Comparison of ENCODE assay signal across 1 cellular context in genomic region chr19:2900296-2901252, GRCh38.
TF ChIP-seq lines count a peak whose summit lies in the region.

Gene ZNF57 (plus strand): TSS chr19:2900928. CDS start chr19:2901046, 118 bp downstream.

TF ChIP-seq in HepG2, 621 proteins besides CTCF, POLR2A, EP300 and RAD21 (continued from another document and continues in another):
- TF ChIP-seq PATZ1 (CRISPR knock-in tag; IDR thresholded peaks at IDR 0.05): no peak; the same call in 1 of the 2 replicates
- TF ChIP-seq ZNF615 (CRISPR knock-in tag; IDR thresholded peaks at IDR 0.05; ENCODE audit: borderline replicate concordance): no peak
- TF ChIP-seq TFAP4 (IDR thresholded peaks at IDR 0.05; ENCODE audit: borderline replicate concordance, low read depth): peak; percentile 53; the same call in 1 of the 2 replicates
- peak; percentile 62; the same call in 1 of the 2 replicates for TF ChIP-seq ZNF563 (CRISPR knock-in tag; IDR thresholded peaks at IDR 0.05)
- TF ChIP-seq TRIM22 (IDR thresholded peaks at IDR 0.05): no peak
- peak; percentile 99 for TF ChIP-seq SP4 (CRISPR knock-in tag; IDR thresholded peaks at IDR 0.05)
- TF ChIP-seq JDP2 (CRISPR knock-in tag; IDR thresholded peaks at IDR 0.05; ENCODE audit: borderline replicate concordance): no peak
- peak; percentile 40 for TF ChIP-seq ASH2L (IDR thresholded peaks at IDR 0.05; ENCODE audit: insufficient read length, low read depth, low read length)
- TF ChIP-seq, protein P1, sequence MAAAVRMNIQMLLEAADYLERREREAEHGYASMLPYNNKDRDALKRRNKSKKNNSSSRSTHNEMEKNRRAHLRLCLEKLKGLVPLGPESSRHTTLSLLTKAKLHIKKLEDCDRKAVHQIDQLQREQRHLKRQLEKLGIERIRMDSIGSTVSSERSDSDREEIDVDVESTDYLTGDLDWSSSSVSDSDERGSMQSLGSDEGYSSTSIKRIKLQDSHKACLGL (CRISPR knock-in tag; IDR thresholded peaks at IDR 0.05): peak; percentile 80; the same call in 1 of the 2 replicates
- no peak; the same call in 1 of the 2 replicates for TF ChIP-seq EEA1 (CRISPR knock-in tag; IDR thresholded peaks at IDR 0.05; ENCODE audit: borderline replicate concordance)
- 0 out of 2 replicates have a peak, but pooled peaks have one; percentile 21 for TF ChIP-seq ZNF235 (CRISPR knock-in tag; IDR thresholded peaks at IDR 0.05; ENCODE audit: borderline replicate concordance)
- peak in 1 of 2 experiments; percentile 73; a peak in 1 of 4 replicates for TF ChIP-seq KLF16 (CRISPR knock-in tag; IDR thresholded peaks at IDR 0.05)
- no peak for TF ChIP-seq PRMT3 (CRISPR knock-in tag; IDR thresholded peaks at IDR 0.05; ENCODE audit: borderline replicate concordance, low read depth)
- TF ChIP-seq ZNF672 (CRISPR knock-in tag; IDR thresholded peaks at IDR 0.05): no peak
- no peak for TF ChIP-seq ZNF512B (CRISPR knock-in tag; IDR thresholded peaks at IDR 0.05; ENCODE audit: borderline replicate concordance)
- TF ChIP-seq MTF2 (CRISPR knock-in tag; IDR thresholded peaks at IDR 0.05; ENCODE audit: borderline replicate concordance): no peak
- TF ChIP-seq ZNF670 (CRISPR knock-in tag; IDR thresholded peaks at IDR 0.05; ENCODE audit: borderline replicate concordance): peak; percentile 42; the same call in 1 of the 2 replicates
- no peak for TF ChIP-seq ZNF776 (CRISPR knock-in tag; IDR thresholded peaks at IDR 0.05)
- TF ChIP-seq ZFX (CRISPR knock-in tag; IDR thresholded peaks at IDR 0.05; ENCODE audit: low read depth): peak; percentile 75
- peak; percentile 95 for TF ChIP-seq HNRNPLL (IDR thresholded peaks at IDR 0.05; ENCODE audit: low read depth, low read length, poor library complexity, severe bottlenecking)
- 0 out of 2 replicates have a peak, but pooled peaks have one; percentile 20 for TF ChIP-seq ZNF430 (CRISPR knock-in tag; IDR thresholded peaks at IDR 0.05)
- TF ChIP-seq JUN (CRISPR knock-in tag; IDR thresholded peaks at IDR 0.05): no peak
- TF ChIP-seq SOX6 (IDR thresholded peaks at IDR 0.05): no peak
- TF ChIP-seq SOX6 (CRISPR knock-in tag; IDR thresholded peaks at IDR 0.05): peak; percentile 15; the same call in 1 of the 2 replicates
- TF ChIP-seq, protein P2, sequence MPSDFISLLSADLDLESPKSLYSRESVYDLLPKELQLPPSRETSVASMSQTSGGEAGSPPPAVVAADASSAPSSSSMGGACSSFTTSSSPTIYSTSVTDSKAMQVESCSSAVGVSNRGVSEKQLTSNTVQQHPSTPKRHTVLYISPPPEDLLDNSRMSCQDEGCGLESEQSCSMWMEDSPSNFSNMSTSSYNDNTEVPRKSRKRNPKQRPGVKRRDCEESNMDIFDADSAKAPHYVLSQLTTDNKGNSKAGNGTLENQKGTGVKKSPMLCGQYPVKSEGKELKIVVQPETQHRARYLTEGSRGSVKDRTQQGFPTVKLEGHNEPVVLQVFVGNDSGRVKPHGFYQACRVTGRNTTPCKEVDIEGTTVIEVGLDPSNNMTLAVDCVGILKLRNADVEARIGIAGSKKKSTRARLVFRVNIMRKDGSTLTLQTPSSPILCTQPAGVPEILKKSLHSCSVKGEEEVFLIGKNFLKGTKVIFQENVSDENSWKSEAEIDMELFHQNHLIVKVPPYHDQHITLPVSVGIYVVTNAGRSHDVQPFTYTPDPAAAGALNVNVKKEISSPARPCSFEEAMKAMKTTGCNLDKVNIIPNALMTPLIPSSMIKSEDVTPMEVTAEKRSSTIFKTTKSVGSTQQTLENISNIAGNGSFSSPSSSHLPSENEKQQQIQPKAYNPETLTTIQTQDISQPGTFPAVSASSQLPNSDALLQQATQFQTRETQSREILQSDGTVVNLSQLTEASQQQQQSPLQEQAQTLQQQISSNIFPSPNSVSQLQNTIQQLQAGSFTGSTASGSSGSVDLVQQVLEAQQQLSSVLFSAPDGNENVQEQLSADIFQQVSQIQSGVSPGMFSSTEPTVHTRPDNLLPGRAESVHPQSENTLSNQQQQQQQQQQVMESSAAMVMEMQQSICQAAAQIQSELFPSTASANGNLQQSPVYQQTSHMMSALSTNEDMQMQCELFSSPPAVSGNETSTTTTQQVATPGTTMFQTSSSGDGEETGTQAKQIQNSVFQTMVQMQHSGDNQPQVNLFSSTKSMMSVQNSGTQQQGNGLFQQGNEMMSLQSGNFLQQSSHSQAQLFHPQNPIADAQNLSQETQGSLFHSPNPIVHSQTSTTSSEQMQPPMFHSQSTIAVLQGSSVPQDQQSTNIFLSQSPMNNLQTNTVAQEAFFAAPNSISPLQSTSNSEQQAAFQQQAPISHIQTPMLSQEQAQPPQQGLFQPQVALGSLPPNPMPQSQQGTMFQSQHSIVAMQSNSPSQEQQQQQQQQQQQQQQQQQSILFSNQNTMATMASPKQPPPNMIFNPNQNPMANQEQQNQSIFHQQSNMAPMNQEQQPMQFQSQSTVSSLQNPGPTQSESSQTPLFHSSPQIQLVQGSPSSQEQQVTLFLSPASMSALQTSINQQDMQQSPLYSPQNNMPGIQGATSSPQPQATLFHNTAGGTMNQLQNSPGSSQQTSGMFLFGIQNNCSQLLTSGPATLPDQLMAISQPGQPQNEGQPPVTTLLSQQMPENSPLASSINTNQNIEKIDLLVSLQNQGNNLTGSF (CRISPR knock-in tag; IDR thresholded peaks at IDR 0.05): no peak
- TF ChIP-seq ZNF569 (CRISPR knock-in tag; IDR thresholded peaks at IDR 0.05; ENCODE audit: borderline replicate concordance): no peak
- no peak for TF ChIP-seq SIN3B (IDR thresholded peaks at IDR 0.05; ENCODE audit: low read length)
- no peak for TF ChIP-seq ZNF512 (CRISPR knock-in tag; IDR thresholded peaks at IDR 0.05)
- no peak; the same call in 1 of the 2 replicates for TF ChIP-seq KDM5A (IDR thresholded peaks at IDR 0.05; ENCODE audit: borderline replicate concordance, low read length)
- TF ChIP-seq NRL (CRISPR knock-in tag; IDR thresholded peaks at IDR 0.05; ENCODE audit: borderline replicate concordance): peak; percentile 68
- no peak for TF ChIP-seq GMEB2 (CRISPR knock-in tag; IDR thresholded peaks at IDR 0.05; ENCODE audit: low read depth)
- no peak for TF ChIP-seq ZNF256 (CRISPR knock-in tag; conservative IDR thresholded peaks at IDR 0.05)
- peak; percentile 71 for TF ChIP-seq SALL1 (CRISPR knock-in tag; IDR thresholded peaks at IDR 0.05)
- TF ChIP-seq ZNF562 (CRISPR knock-in tag; IDR thresholded peaks at IDR 0.05; ENCODE audit: borderline replicate concordance): no peak
- peak; percentile 93 for TF ChIP-seq NFYC (CRISPR knock-in tag; IDR thresholded peaks at IDR 0.05)
- no peak for TF ChIP-seq GTF3A (CRISPR knock-in tag; conservative IDR thresholded peaks at IDR 0.05)
- no peak for TF ChIP-seq HNF4G (IDR thresholded peaks at IDR 0.05; ENCODE audit: borderline replicate concordance, low read depth, low read length)
- no peak for TF ChIP-seq HNF4G (CRISPR knock-in tag; IDR thresholded peaks at IDR 0.05; ENCODE audit: borderline replicate concordance, low read depth)
- TF ChIP-seq, protein P3, sequence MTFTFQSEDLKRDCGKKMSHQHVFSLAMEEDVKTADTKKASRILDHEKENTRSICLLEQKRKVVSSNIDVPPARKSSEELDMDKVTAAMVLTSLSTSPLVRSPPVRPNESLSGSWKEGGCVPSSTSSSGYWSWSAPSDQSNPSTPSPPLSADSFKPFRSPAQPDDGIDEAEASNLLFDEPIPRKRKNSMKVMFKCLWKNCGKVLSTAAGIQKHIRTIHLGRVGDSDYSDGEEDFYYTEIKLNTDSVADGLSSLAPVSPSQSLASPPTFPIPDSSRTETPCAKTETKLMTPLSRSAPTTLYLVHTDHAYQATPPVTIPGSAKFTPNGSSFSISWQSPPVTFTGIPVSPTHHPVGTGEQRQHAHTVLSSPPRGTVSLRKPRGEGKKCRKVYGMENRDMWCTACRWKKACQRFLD (CRISPR knock-in tag; IDR thresholded peaks at IDR 0.05; ENCODE audit: borderline replicate concordance): no peak
- TF ChIP-seq, protein P4, sequence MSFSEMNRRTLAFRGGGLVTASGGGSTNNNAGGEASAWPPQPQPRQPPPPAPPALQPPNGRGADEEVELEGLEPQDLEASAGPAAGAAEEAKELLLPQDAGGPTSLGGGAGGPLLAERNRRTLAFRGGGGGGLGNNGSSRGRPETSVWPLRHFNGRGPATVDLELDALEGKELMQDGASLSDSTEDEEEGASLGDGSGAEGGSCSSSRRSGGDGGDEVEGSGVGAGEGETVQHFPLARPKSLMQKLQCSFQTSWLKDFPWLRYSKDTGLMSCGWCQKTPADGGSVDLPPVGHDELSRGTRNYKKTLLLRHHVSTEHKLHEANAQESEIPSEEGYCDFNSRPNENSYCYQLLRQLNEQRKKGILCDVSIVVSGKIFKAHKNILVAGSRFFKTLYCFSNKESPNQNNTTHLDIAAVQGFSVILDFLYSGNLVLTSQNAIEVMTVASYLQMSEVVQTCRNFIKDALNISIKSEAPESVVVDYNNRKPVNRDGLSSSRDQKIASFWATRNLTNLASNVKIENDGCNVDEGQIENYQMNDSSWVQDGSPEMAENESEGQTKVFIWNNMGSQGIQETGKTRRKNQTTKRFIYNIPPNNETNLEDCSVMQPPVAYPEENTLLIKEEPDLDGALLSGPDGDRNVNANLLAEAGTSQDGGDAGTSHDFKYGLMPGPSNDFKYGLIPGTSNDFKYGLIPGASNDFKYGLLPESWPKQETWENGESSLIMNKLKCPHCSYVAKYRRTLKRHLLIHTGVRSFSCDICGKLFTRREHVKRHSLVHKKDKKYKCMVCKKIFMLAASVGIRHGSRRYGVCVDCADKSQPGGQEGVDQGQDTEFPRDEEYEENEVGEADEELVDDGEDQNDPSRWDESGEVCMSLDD (CRISPR knock-in tag; IDR thresholded peaks at IDR 0.05; ENCODE audit: borderline replicate concordance): no peak
- no peak for TF ChIP-seq SMAD3 (CRISPR knock-in tag; IDR thresholded peaks at IDR 0.05)
